Comparison of ENCODE assay signal across 8 cellular contexts in the genomic region with DNA sequence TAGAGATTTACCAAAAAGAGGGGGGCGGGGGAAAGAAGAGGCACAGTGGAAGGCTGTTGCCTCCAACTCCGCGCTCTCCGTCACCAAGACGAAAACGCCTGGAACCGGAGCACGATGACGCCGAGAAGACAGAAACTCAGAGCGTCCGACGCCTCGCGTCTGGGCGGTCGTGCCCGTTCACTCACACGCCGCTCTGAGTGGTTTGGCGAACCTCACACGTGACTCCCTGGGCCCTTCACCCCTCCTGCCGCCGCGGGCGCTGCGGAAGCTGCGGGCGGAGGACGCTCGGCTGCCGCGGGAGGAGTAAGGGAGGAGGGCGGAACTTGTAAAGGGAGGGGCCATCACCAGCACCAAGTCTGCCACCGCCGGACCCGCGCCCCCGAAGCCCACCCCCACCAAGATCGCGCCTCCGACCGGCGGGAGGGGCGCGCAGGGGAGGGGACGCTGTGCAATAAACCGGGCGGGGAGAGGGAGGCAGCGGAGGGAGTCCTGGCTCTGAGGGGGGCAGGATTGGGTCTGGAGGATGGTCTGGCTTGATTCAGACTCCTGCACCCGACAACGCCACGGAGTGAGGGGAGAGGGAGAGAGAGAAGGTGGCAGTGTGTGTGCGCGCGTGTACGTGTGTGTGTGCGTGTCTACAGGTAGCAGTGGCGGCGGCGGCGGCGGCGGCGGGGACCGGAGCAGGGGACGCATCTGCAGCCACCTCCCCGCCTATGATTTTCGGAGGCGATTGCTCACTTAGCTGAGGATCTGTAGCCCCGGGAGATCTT. TPM values are rescaled to one million over a fixed set of nuclear protein-coding genes. Genes with fewer than 3 reads are reported as not detected.
DNase-seq lines count a peak whose midpoint lies in the region; ATAC-seq, FAIRE-seq and TF ChIP-seq lines count a peak whose summit lies in the region.

No MANE protein-coding gene starts in this region.

- H3K4me2 ChIP-seq in H1 (ENCODE audit: insufficient read depth in 1 of 2, low read depth in 2 of 2, low read length in 2 of 2) = peak overlapping the region; percentile 86 to 89

- H3K4me3 ChIP-seq in WI38 (ENCODE audit: low read depth, low read length) (peak overlapping the region; percentile 80), H1 (ENCODE audit: extremely low read depth in 1 of 4, insufficient read depth in 2 of 4, low read depth in 3 of 4, low read length in 4 of 4) (peak overlapping the region; percentile 84 to 88 (median 85)), lower lobe of right lung (peak overlapping the region; percentile 67)

- H3K27me3 ChIP-seq in H1 (replicated peaks in 1 of 4; ENCODE audit: control insufficient read depth in 3 of 4, extremely low read depth in 1 of 4, insufficient read depth in 3 of 4, low read length in 3 of 4) (peaks cover 0 to 9% (median 4%) of the 10 kb centered on the region in 4 experiments; a peak in 3 of 7 replicates), lower lobe of right lung (ENCODE audit: low read depth) (peaks cover 12% of the 10 kb centered on the region)

- no peak overlapping the region for H3K56ac ChIP-seq in H1 (replicated peaks; ENCODE audit: insufficient read length, low read depth, low read length)

- peak overlapping the region; percentile 94 for H4K91ac ChIP-seq in H1 (replicated peaks; ENCODE audit: insufficient read length, low read length)

- H3K23me2 ChIP-seq in H1 (ENCODE audit: low read depth, low read length) = peaks cover 8% of the 10 kb centered on the region

- peak overlapping the region in 3 of 4 experiments; percentile 43 to 84 (median 48); a peak in 6 of 7 replicates for H3K9ac ChIP-seq in H1 (replicated peaks in 1 of 4; ENCODE audit: extremely low read depth in 1 of 4, low read depth in 3 of 4, low read length in 3 of 4)

- peak; percentile 98 for ATAC-seq in GM18868 (IDR thresholded peaks at IDR 0.05; ENCODE audit: unreplicated experiment)
- ATAC-seq in HG03097 (IDR thresholded peaks at IDR 0.05; ENCODE audit: low FRiP score, unreplicated experiment) = peak; percentile 99
- ATAC-seq in lower lobe of right lung = peak; percentile 95

- WGBS in H1 (ENCODE audit: extremely low coverage in 1 of 2, insufficient coverage in 1 of 2, insufficient read length in 1 of 2, insufficient replicate concordance in 2 of 2, low coverage in 1 of 2, low lambda C conversion rate in 2 of 2, missing lambda C conversion rate in 1 of 2), 2 experiments = 3% methylated on average over 13 of the region's 71 CpGs; no CpG with 5 or more reads in 1 of the 2 experiments

- peak overlapping the region; percentile 7 for H4K5ac ChIP-seq in H1 (ENCODE audit: insufficient read length, low read depth, low read length)

- DNase-seq in AML-193 (lab: John Stamatoyannopoulos, UW) (peak; percentile 42 to 45), NCI-H2107 (lab: John Stamatoyannopoulos, UW) (peak; percentile 90), H1 (ENCODE audit: low read depth in 1 of 2, low spot score in 2 of 2) (peak; percentile 77 to 85), lower lobe of right lung (peak; percentile 90)
- peak; percentile 17 to 36 for DNase-seq in stimulated activated CD8-positive, alpha-beta memory T cell treated with anti-CD3 and anti-CD28 coated beads, Interleukin-2, amount 100 ng/mL, for 48 hours (ENCODE audit: low read depth in 2 of 2)

- H3K14ac ChIP-seq in H1 (ENCODE audit: insufficient read length) = no peak overlapping the region

- H3K27ac ChIP-seq in H1 (ENCODE audit: low read depth, low read length) (no peak overlapping the region), lower lobe of right lung (peak overlapping the region; percentile 84)

- TF ChIP-seq POLR2A in H1 (IDR thresholded peaks at IDR 0.05; ENCODE audit: control extremely low read depth in 1 of 2, low read depth in 2 of 2, low read length in 2 of 2) = peak; percentile 42 to 79

- H3K18ac ChIP-seq in H1 (ENCODE audit: extremely low read depth, low read length) = peak overlapping the region; percentile 92

- no peak overlapping the region for H2BK15ac ChIP-seq in H1 (ENCODE audit: low read length)

- no peak for FAIRE-seq in H1 (lab: Jason Lieb, UNC)

- H2BK20ac ChIP-seq in H1 (ENCODE audit: low read length) = peak overlapping the region; percentile 63; the same call in 1 of the 2 replicates

- no peaks in the 10 kb centered on the region for H4K20me1 ChIP-seq in H1 (replicated peaks in 1 of 2; ENCODE audit: control insufficient read depth in 1 of 2, insufficient read depth in 2 of 2, low read length in 2 of 2)

- H3K4ac ChIP-seq in H1 (replicated peaks; ENCODE audit: insufficient read length, low read depth, low read length) = peak overlapping the region; percentile 89

- H3K36me3 ChIP-seq in H1 (ENCODE audit: control insufficient read depth in 2 of 4, insufficient read depth in 4 of 4, low read length in 3 of 4) (no peaks in the 10 kb centered on the region), lower lobe of right lung (no peaks in the 10 kb centered on the region)

- TF ChIP-seq EP300 in H1 (IDR thresholded peaks at IDR 0.05; ENCODE audit: borderline replicate concordance in 1 of 2, low read depth in 2 of 2, low read length in 2 of 2) = no peak

- peak overlapping the region; percentile 90 for H2AFZ ChIP-seq in H1 (ENCODE audit: low read length)

- H3K4me1 ChIP-seq in H1 (replicated peaks in 1 of 4; ENCODE audit: control insufficient read depth in 3 of 4, insufficient read depth in 4 of 4, low read length in 3 of 4) (peaks cover 0 to 6% (median 0%) of the 10 kb centered on the region in 4 experiments; a peak in 3 of 7 replicates), lower lobe of right lung (peaks cover 22% of the 10 kb centered on the region)

- H2BK120ac ChIP-seq in H1 (replicated peaks; ENCODE audit: low read depth, low read length) = no peak overlapping the region

- H4K8ac ChIP-seq in H1 (ENCODE audit: extremely low read depth, insufficient read depth, low read length) = peak overlapping the region; percentile 68; the same call in 1 of the 2 replicates

- CTCF ChIA-PET in H1 (lab: Charles Lee; ENCODE audit: partially characterized antibody) = no interaction called here

- POLR2A ChIA-PET in H1 (lab: Charles Lee; ENCODE audit: partially characterized antibody) = interaction anchor here (1.7 kb wide), 1 partner anchor 34 kb away, joined by 3 read pairs; no protein-coding TSS in a partner anchor

- intact Hi-C loops in lower lobe of right lung (cut with DNase I) = no loop called here

- peaks cover 0 to 8% of the 10 kb centered on the region in 2 experiments; a peak in 2 of 4 replicates for H3K79me2 ChIP-seq in H1 (ENCODE audit: control insufficient read depth in 1 of 2, insufficient read depth in 2 of 2, low read length in 2 of 2)

- no peaks in the 10 kb centered on the region for H3K9me3 ChIP-seq in H1 (ENCODE audit: insufficient read depth in 2 of 2, low read depth in 1 of 2, low read length in 1 of 2)
- no peaks in the 10 kb centered on the region for H3K9me3 ChIP-seq in lower lobe of right lung

- H2AK5ac ChIP-seq in H1 (ENCODE audit: low read depth, low read length) = no peak overlapping the region

- H2BK12ac ChIP-seq in H1 (ENCODE audit: low read depth, low read length) = peak overlapping the region; percentile 90

- H3K79me1 ChIP-seq in H1 (ENCODE audit: low read depth, low read length) = no peaks in the 10 kb centered on the region

- TF ChIP-seq CTCF in WI38 (IDR thresholded peaks at IDR 0.05; ENCODE audit: low read depth, low read length) (no peak), H1 (IDR thresholded peaks at IDR 0.05; ENCODE audit: control extremely low read depth in 1 of 3, insufficient read depth in 1 of 3, low read depth in 1 of 3, low read length in 3 of 3) (no peak), lower lobe of right lung (IDR thresholded peaks at IDR 0.05) (no peak)

- peak overlapping the region; percentile 79; the same call in 1 of the 2 replicates for H2BK5ac ChIP-seq in H1 (ENCODE audit: low read depth, low read length)

- peak in 1 of 2 experiments; percentile 12; a peak in 1 of 4 replicates for TF ChIP-seq RAD21 in H1 (IDR thresholded peaks at IDR 0.05 in 1 of 2, conservative IDR thresholded peaks at IDR 0.05 in 1 of 2; ENCODE audit: low read depth in 2 of 2, low read length in 2 of 2)

- H3K23ac ChIP-seq in H1 (ENCODE audit: insufficient read length) = no peak overlapping the region

TF ChIP-seq in H1, 55 proteins besides CTCF, POLR2A, EP300 and RAD21 (continues in another document):
- peak; percentile 8 for TF ChIP-seq RNF2 (IDR thresholded peaks at IDR 0.05; ENCODE audit: borderline replicate concordance, low read depth, low read length, missing control alignments, poor library complexity, severe bottlenecking)
- TF ChIP-seq GTF2F1 (IDR thresholded peaks at IDR 0.05; ENCODE audit: borderline replicate concordance, low read depth, low read length) = no peak
- no peak for TF ChIP-seq ZNF274 (IDR thresholded peaks at IDR 0.05; ENCODE audit: borderline replicate concordance, extremely low read depth, low read length)
- peak; percentile 32 for TF ChIP-seq EZH2 (IDR thresholded peaks at IDR 0.05; ENCODE audit: low read depth, low read length, severe bottlenecking)
- peak; percentile 96 for TF ChIP-seq RBBP5 (IDR thresholded peaks at IDR 0.05; ENCODE audit: borderline replicate concordance, low read depth, low read length)
- TF ChIP-seq TBP (IDR thresholded peaks at IDR 0.05; ENCODE audit: low read depth, low read length) = peak; percentile 13; the same call in 1 of the 2 replicates
- peak; percentile 61 for TF ChIP-seq POLR2AphosphoS5 (IDR thresholded peaks at IDR 0.05; ENCODE audit: low read depth, low read length)
- peak; percentile 95 for TF ChIP-seq MAX (IDR thresholded peaks at IDR 0.05)
- peak; percentile 23 to 77; a peak in 2 of 4 replicates for TF ChIP-seq HDAC2 (IDR thresholded peaks at IDR 0.05; ENCODE audit: borderline replicate concordance in 1 of 2, low read depth in 2 of 2, low read length in 2 of 2)
- TF ChIP-seq BACH1 (IDR thresholded peaks at IDR 0.05; ENCODE audit: low read length) = peak; percentile 31; the same call in 1 of the 2 replicates
- TF ChIP-seq KDM5A (IDR thresholded peaks at IDR 0.05; ENCODE audit: low read length) = no peak
- TF ChIP-seq CREB1 (IDR thresholded peaks at IDR 0.05) = peak; percentile 81
- TF ChIP-seq TEAD4 (IDR thresholded peaks at IDR 0.05; ENCODE audit: low read depth, low read length) = no peak

RNA-seq across cellular contexts. Expression of gene NLGN1, which starts 1.9 kb away (rescaled TPM):
- 14.0 and 14.8 TPM in 2 replicates for total RNA-seq in H1 (2021; fragmentation: NEBNext Ultra II Directional; extraction: Animal tissue kit (Norgen Biotek cat#: 25700))
- polyA plus RNA-seq in H1 (2011; rRNA removed) = 4.6 and 7.8 TPM in 2 replicates
- polyA plus RNA-seq in H1 (2011; cell fraction: cytosol; rRNA removed) = 4.8 TPM
- polyA plus RNA-seq in H1 (2011; cell fraction: nucleus; rRNA removed) = 11.9 TPM
- 5.2 to 13.6 TPM (median 8.9 TPM) in 4 replicates for polyA plus RNA-seq in H1 (2012, experiment 1 of 2)
- polyA plus RNA-seq in H1 (2012, experiment 2 of 2) = 0.88 TPM
- polyA plus RNA-seq in H1 (2013, experiment 1 of 2) = 23.5 TPM
- polyA plus RNA-seq in H1 (2013, experiment 2 of 2) = 24.2 TPM
- 44.3 and 72.4 TPM in 2 replicates for polyA minus RNA-seq in H1 (2011; rRNA and poly(A)+ RNA removed)
- 11.5 TPM for polyA minus RNA-seq in H1 (2011; cell fraction: cytosol; rRNA and poly(A)+ RNA removed)
- 93.8 TPM for polyA minus RNA-seq in H1 (2011; cell fraction: nucleus; rRNA and poly(A)+ RNA removed)
- 3.9 TPM for total RNA-seq in lower lobe of right lung

Comparison
In these comparisons a context has a peak if more than half of its experiments do, and no peak if none do; other contexts are left out.
1. DNase-seq: peak in every context shown above with its lines; median percentile 90 in NCI-H2107; 90 in lower lobe of right lung; 81 in H1; 44 in AML-193; 26 in stimulated activated CD8-positive, alpha-beta memory T cell treated with anti-CD3 and anti-CD28 coated beads, Interleukin-2, amount 100 ng/mL, for 48 hours.